Comparison of ENCODE assay signal across 1 cellular context in the genomic region with DNA sequence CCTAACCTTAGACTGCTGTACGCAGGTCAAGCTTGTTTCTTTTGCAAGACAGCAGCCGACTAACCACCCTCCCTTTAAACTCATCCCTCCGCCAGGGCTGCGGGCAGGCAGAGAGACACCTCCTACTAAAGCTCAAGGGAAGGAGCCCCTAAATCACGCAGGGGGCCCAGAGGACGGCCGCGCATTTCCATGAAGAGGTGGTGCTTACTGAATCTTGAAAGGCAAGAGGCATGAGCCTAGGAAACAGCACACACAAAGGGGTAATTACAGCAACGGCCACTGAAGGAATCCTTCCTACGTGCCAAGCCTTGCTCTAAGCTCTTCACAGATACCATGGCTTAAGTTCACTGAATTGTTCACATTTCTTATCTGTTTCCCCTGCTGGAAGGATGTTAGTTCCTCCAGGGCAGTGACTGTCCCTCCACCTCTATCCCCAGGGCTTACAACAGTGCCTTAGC.
A peak's percentile ranks its signal among the peaks of the same experiment; 100 is the strongest.
TF ChIP-seq lines count a peak whose summit lies in the region.

No MANE protein-coding gene starts in this region.

TF ChIP-seq in K562, 482 proteins besides CTCF, POLR2A, EP300 and RAD21:
- TF ChIP-seq NUFIP1 (IDR thresholded peaks at IDR 0.05; ENCODE audit: partially characterized antibody) (no peak), CBFA2T3 (IDR thresholded peaks at IDR 0.05) (0 out of 2 replicates have a peak, but pooled peaks have one; percentile 32), ZKSCAN3 (CRISPR knock-in tag; IDR thresholded peaks at IDR 0.05) (no peak)
